Comparison of ENCODE assay signal across 1 cellular context in the genomic region with DNA sequence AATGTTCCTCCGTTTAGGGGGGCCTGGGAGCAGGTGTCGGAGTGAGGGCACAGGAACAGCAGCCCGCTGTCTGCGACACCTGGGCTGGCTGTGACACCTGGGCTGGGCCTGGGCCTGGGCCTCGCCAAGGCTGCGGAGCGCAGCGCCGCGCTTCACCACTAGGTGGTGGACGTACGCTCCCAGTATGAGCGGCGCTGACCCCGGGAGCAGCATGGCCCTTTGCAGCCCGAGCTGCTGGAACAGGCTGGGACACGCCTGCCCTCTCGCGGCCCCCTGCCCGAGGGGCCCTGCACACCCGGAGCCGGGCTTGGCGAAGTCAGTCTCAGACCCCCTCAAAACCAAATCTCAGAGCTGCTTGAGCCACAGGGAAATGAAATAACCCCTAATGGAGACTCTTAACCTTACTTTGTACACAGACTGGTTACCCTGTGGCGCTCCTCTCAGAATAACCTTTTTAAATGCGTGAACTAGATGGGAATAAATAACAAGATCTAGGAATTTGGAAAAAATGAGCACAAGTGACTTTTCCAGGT.
TF ChIP-seq lines count a peak whose summit lies in the region.

No MANE protein-coding gene starts in this region.

TF ChIP-seq in HepG2, 621 proteins besides CTCF, POLR2A, EP300 and RAD21 (continued from another document):
- TF ChIP-seq, protein P1, sequence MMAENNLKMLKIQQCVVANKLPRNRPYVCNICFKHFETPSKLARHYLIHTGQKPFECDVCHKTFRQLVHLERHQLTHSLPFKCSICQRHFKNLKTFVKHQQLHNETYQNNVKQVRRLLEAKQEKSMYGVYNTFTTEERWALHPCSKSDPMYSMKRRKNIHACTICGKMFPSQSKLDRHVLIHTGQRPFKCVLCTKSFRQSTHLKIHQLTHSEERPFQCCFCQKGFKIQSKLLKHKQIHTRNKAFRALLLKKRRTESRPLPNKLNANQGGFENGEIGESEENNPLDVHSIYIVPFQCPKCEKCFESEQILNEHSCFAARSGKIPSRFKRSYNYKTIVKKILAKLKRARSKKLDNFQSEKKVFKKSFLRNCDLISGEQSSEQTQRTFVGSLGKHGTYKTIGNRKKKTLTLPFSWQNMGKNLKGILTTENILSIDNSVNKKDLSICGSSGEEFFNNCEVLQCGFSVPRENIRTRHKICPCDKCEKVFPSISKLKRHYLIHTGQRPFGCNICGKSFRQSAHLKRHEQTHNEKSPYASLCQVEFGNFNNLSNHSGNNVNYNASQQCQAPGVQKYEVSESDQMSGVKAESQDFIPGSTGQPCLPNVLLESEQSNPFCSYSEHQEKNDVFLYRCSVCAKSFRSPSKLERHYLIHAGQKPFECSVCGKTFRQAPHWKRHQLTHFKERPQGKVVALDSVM (CRISPR knock-in tag; IDR thresholded peaks at IDR 0.05) = peak; percentile 70
- TF ChIP-seq ARNT2 (CRISPR knock-in tag; IDR thresholded peaks at IDR 0.05; ENCODE audit: low read depth) (peak; percentile 94), ZNF224 (CRISPR knock-in tag; IDR thresholded peaks at IDR 0.05) (peak; percentile 79; the same call in 1 of the 2 replicates), ATAD3A (CRISPR knock-in tag; IDR thresholded peaks at IDR 0.05) (no peak), HHEX (CRISPR knock-in tag; IDR thresholded peaks at IDR 0.05) (0 out of 2 replicates have a peak, but pooled peaks have one; percentile 6), MBD4 (IDR thresholded peaks at IDR 0.05; ENCODE audit: borderline replicate concordance, low read length) (no peak), MBNL3 (CRISPR knock-in tag; conservative IDR thresholded peaks at IDR 0.05) (no peak), ZFP37 (CRISPR knock-in tag; IDR thresholded peaks at IDR 0.05; ENCODE audit: borderline replicate concordance) (no peak), ARHGAP35 (CRISPR knock-in tag; IDR thresholded peaks at IDR 0.05; ENCODE audit: borderline replicate concordance) (peak; percentile 84), ZNF558 (CRISPR knock-in tag; IDR thresholded peaks at IDR 0.05; ENCODE audit: borderline replicate concordance) (no peak), EZH2 (conservative IDR thresholded peaks at IDR 0.05; ENCODE audit: low read depth, low read length) (no peak), ZNF607 (CRISPR knock-in tag; IDR thresholded peaks at IDR 0.05; ENCODE audit: borderline replicate concordance) (peak; percentile 54; the same call in 1 of the 2 replicates), FOXO1 (CRISPR knock-in tag; IDR thresholded peaks at IDR 0.05) (peak; percentile 80), ZNF251 (CRISPR knock-in tag; IDR thresholded peaks at IDR 0.05) (0 out of 2 replicates have a peak, but pooled peaks have one; percentile 47), STAT5B (CRISPR knock-in tag; IDR thresholded peaks at IDR 0.05) (0 out of 2 replicates have a peak, but pooled peaks have one; percentile 55), KAT8 (CRISPR knock-in tag; IDR thresholded peaks at IDR 0.05) (peak; percentile 77)
- TF ChIP-seq, protein P2, sequence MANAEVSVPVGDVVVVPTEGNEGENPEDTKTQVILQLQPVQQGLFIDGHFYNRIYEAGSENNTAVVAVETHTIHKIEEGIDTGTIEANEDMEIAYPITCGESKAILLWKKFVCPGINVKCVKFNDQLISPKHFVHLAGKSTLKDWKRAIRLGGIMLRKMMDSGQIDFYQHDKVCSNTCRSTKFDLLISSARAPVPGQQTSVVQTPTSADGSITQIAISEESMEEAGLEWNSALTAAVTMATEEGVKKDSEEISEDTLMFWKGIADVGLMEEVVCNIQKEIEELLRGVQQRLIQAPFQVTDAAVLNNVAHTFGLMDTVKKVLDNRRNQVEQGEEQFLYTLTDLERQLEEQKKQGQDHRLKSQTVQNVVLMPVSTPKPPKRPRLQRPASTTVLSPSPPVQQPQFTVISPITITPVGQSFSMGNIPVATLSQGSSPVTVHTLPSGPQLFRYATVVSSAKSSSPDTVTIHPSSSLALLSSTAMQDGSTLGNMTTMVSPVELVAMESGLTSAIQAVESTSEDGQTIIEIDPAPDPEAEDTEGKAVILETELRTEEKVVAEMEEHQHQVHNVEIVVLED (CRISPR knock-in tag; IDR thresholded peaks at IDR 0.05; ENCODE audit: borderline replicate concordance) = peak; percentile 51; the same call in 1 of the 2 replicates
